Comparison of ENCODE assay signal across 14 cellular contexts in the genomic region with DNA sequence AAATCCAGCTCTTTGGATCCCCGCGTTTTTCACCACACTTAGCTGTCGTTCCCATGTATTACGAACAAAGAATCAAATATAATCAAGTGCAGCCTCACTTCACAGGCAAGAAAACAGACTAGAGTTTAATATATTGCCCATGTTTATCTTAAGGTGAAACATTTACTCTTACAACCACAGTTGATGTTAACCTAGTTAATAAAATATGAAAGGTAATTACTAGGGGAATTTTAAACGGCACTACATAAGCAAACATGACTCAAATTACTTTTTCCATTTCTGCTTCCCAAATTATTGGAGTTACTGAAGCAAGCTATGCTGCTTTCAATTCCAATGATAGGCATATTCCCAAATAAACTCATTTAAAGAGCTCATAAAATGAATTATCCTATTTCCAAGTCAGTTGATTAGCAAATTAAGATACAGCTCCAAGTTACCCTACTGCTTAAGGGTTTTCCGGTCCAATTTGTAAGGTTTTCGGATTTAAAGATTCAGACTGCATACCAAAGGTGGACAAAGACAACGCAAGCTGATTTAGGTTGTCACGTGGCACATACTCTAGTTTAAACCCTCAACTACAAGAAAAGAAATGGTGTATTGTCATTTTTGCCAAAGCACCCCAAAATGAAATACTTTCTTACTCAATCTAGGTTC. TPM values are rescaled to one million over a fixed set of nuclear protein-coding genes. Genes with fewer than 3 reads are reported as not detected.
DNase-seq lines count a peak whose midpoint lies in the region; ATAC-seq and TF ChIP-seq lines count a peak whose summit lies in the region.
"Had no signal": no experiment of that assay in that cellular context is flagged by ENCODE, and none has a peak within 500 bp of the region (broad histone marks: within the 10 kb centered on the region; RNA-seq: fewer than 3 reads in every experiment).

No MANE protein-coding gene starts in this region.

- H3K27ac ChIP-seq in VCaP (peak overlapping the region; percentile 100), caudate nucleus (ENCODE audit: low read depth, low read length) (no peak overlapping the region)
- H3K27ac ChIP-seq: SJSA1, WERI-Rb-1 had no signal

- CTCF ChIA-PET in activated CD8-positive, alpha-beta T cell treated with anti-CD3 and anti-CD28 coated beads for 36 hours (lab: Charles Lee), result interaction anchor here (0.7 to 1.3 kb wide), 3 partner anchors 9 to 201 kb away, joined by 3 to 4 read pairs (median 4); no protein-coding TSS in a partner anchor
- CTCF ChIA-PET in activated CD8-positive, alpha-beta T cell treated with anti-CD3 and anti-CD28 coated beads, Interleukin-2, amount 10 ng/mL, durations not matched to agents 7 days and 5 days (lab: Charles Lee), result no interaction called here

- H3K27me3 Mint-ChIP-seq in activated CD8-positive, alpha-beta T cell treated with anti-CD3 and anti-CD28 coated beads for 36 hours, result no peaks in the 10 kb centered on the region
- no peaks in the 10 kb centered on the region for H3K27me3 Mint-ChIP-seq in activated CD8-positive, alpha-beta T cell treated with anti-CD3 and anti-CD28 coated beads, Interleukin-2, amount 10 ng/mL, durations not matched to agents 7 days and 5 days (ENCODE audit: low read depth)
- H3K27me3 Mint-ChIP-seq in stimulated activated memory B cell treated with anti-CD40 and anti-IgM and Interleukin-4, amounts not matched to agents 10 μg/mL and 1 μg/mL and 100 μg/mL, for 72 hours, result no peaks in the 10 kb centered on the region

- intact Hi-C loops in activated CD8-positive, alpha-beta T cell treated with anti-CD3 and anti-CD28 coated beads for 36 hours (cut with micrococcal nuclease), result no loop called here

- peak overlapping the region; percentile 49 for H3K27ac Mint-ChIP-seq in activated CD8-positive, alpha-beta T cell treated with anti-CD3 and anti-CD28 coated beads for 36 hours
- no peak overlapping the region for H3K27ac Mint-ChIP-seq in activated CD8-positive, alpha-beta T cell treated with anti-CD3 and anti-CD28 coated beads, Interleukin-2, amount 10 ng/mL, durations not matched to agents 7 days and 5 days
- H3K27ac Mint-ChIP-seq in stimulated activated memory B cell treated with anti-CD40 and anti-IgM and Interleukin-4, amounts not matched to agents 10 μg/mL and 1 μg/mL and 100 μg/mL, for 72 hours, result peak overlapping the region; percentile 15

- peaks cover 76% of the 10 kb centered on the region for H3K4me1 Mint-ChIP-seq in activated CD8-positive, alpha-beta T cell treated with anti-CD3 and anti-CD28 coated beads for 36 hours (ENCODE audit: low read depth)
- peaks cover 82% of the 10 kb centered on the region for H3K4me1 Mint-ChIP-seq in activated CD8-positive, alpha-beta T cell treated with anti-CD3 and anti-CD28 coated beads, Interleukin-2, amount 10 ng/mL, durations not matched to agents 7 days and 5 days (ENCODE audit: low read depth)
- H3K4me1 Mint-ChIP-seq in stimulated activated memory B cell treated with anti-CD40 and anti-IgM and Interleukin-4, amounts not matched to agents 10 μg/mL and 1 μg/mL and 100 μg/mL, for 72 hours, result peaks cover 61% of the 10 kb centered on the region

- TF ChIP-seq CTCF in activated CD8-positive, alpha-beta T cell treated with anti-CD3 and anti-CD28 coated beads for 36 hours (IDR thresholded peaks at IDR 0.05), result no peak
- TF ChIP-seq CTCF in VCaP (conservative IDR thresholded peaks at IDR 0.05), result no peak

- no peaks in the 10 kb centered on the region for H3K9me3 Mint-ChIP-seq in activated CD8-positive, alpha-beta T cell treated with anti-CD3 and anti-CD28 coated beads for 36 hours
- H3K9me3 Mint-ChIP-seq in activated CD8-positive, alpha-beta T cell treated with anti-CD3 and anti-CD28 coated beads, Interleukin-2, amount 10 ng/mL, durations not matched to agents 7 days and 5 days (ENCODE audit: insufficient read depth), result no peaks in the 10 kb centered on the region
- H3K9me3 Mint-ChIP-seq in stimulated activated memory B cell treated with anti-CD40 and anti-IgM and Interleukin-4, amounts not matched to agents 10 μg/mL and 1 μg/mL and 100 μg/mL, for 72 hours, result no peaks in the 10 kb centered on the region
- H3K9me3 Mint-ChIP-seq: neural crest cell had no signal

- POLR2A ChIA-PET in activated CD8-positive, alpha-beta T cell treated with anti-CD3 and anti-CD28 coated beads for 36 hours (lab: Charles Lee), result interaction anchor here (16.7 kb wide), 1 partner anchor 14 kb away, joined by 554 read pairs; a partner anchor contains a TSS
- POLR2A ChIA-PET in activated CD8-positive, alpha-beta T cell treated with anti-CD3 and anti-CD28 coated beads, Interleukin-2, amount 10 ng/mL, durations not matched to agents 7 days and 5 days (lab: Charles Lee), result interaction anchor here (4.2 to 12.0 kb wide), 2 partner anchors 13 to 21 kb away, joined by 24 to 163 read pairs; no protein-coding TSS in a partner anchor

- ATAC-seq in activated CD8-positive, alpha-beta T cell treated with anti-CD3 and anti-CD28 coated beads for 36 hours, result no peak
- ATAC-seq in activated CD8-positive, alpha-beta T cell treated with anti-CD3 and anti-CD28 coated beads, Interleukin-2, amount 10 ng/mL, durations not matched to agents 7 days and 5 days, result no peak
- no peak for ATAC-seq in stimulated activated memory B cell treated with anti-CD40 and anti-IgM and Interleukin-4, amounts not matched to agents 10 μg/mL and 1 μg/mL and 100 μg/mL, for 72 hours

- no peak for DNase-seq in activated CD8-positive, alpha-beta T cell treated with anti-CD3 and anti-CD28 coated beads for 36 hours
- DNase-seq in activated CD8-positive, alpha-beta T cell treated with anti-CD3 and anti-CD28 coated beads, Interleukin-2, amount 10 ng/mL, durations not matched to agents 7 days and 5 days, result no peak
- DNase-seq in kidney tubule cell (ENCODE audit: low spot score) (peak; percentile 54), caudate nucleus (lab: John Stamatoyannopoulos, UW) (no peak), Ammon's horn (ENCODE audit: low spot score) (no peak), DMS153 (lab: John Stamatoyannopoulos, UW) (no peak)
- DNase-seq: foreskin fibroblast, NCI-H1694 treated with DMSO at 0.1 percent for 48 hours, NCI-H774, WERI-Rb-1 had no signal

- H3K4me3 Mint-ChIP-seq in activated CD8-positive, alpha-beta T cell treated with anti-CD3 and anti-CD28 coated beads for 36 hours, result no peak overlapping the region
- H3K4me3 Mint-ChIP-seq in activated CD8-positive, alpha-beta T cell treated with anti-CD3 and anti-CD28 coated beads, Interleukin-2, amount 10 ng/mL, durations not matched to agents 7 days and 5 days, result no peak overlapping the region
- no peak overlapping the region for H3K4me3 Mint-ChIP-seq in stimulated activated memory B cell treated with anti-CD40 and anti-IgM and Interleukin-4, amounts not matched to agents 10 μg/mL and 1 μg/mL and 100 μg/mL, for 72 hours

- H3K36me3 Mint-ChIP-seq in activated CD8-positive, alpha-beta T cell treated with anti-CD3 and anti-CD28 coated beads for 36 hours (ENCODE audit: low read depth), result peaks cover 84% of the 10 kb centered on the region
- H3K36me3 Mint-ChIP-seq in activated CD8-positive, alpha-beta T cell treated with anti-CD3 and anti-CD28 coated beads, Interleukin-2, amount 10 ng/mL, durations not matched to agents 7 days and 5 days (ENCODE audit: low read depth), result peaks cover 83% of the 10 kb centered on the region
- peaks cover 52% of the 10 kb centered on the region for H3K36me3 Mint-ChIP-seq in stimulated activated memory B cell treated with anti-CD40 and anti-IgM and Interleukin-4, amounts not matched to agents 10 μg/mL and 1 μg/mL and 100 μg/mL, for 72 hours

RNA-seq across cellular contexts. Expression of a gene that starts 5.9 kb away (rescaled TPM):
- 10 to 100 TPM; 33.1 to 34.7 TPM for total RNA-seq in activated CD8-positive, alpha-beta T cell treated with anti-CD3 and anti-CD28 coated beads for 36 hours
- total RNA-seq in activated CD8-positive, alpha-beta T cell treated with anti-CD3 and anti-CD28 coated beads, Interleukin-2, amount 10 ng/mL, durations not matched to agents 7 days and 5 days, result 10 to 100 TPM; 31.3 to 33.6 TPM

RNA-seq across cellular contexts. Expression of a gene that starts 22.9 kb away (rescaled TPM):
- total RNA-seq in activated CD8-positive, alpha-beta T cell treated with anti-CD3 and anti-CD28 coated beads for 36 hours, result 100 to 1,000 TPM; 469 to 474 TPM
- total RNA-seq in activated CD8-positive, alpha-beta T cell treated with anti-CD3 and anti-CD28 coated beads, Interleukin-2, amount 10 ng/mL, durations not matched to agents 7 days and 5 days, result 100 to 1,000 TPM; 432 to 435 TPM
